Comparison of ENCODE assay signal across 1 cellular context in the genomic region with DNA sequence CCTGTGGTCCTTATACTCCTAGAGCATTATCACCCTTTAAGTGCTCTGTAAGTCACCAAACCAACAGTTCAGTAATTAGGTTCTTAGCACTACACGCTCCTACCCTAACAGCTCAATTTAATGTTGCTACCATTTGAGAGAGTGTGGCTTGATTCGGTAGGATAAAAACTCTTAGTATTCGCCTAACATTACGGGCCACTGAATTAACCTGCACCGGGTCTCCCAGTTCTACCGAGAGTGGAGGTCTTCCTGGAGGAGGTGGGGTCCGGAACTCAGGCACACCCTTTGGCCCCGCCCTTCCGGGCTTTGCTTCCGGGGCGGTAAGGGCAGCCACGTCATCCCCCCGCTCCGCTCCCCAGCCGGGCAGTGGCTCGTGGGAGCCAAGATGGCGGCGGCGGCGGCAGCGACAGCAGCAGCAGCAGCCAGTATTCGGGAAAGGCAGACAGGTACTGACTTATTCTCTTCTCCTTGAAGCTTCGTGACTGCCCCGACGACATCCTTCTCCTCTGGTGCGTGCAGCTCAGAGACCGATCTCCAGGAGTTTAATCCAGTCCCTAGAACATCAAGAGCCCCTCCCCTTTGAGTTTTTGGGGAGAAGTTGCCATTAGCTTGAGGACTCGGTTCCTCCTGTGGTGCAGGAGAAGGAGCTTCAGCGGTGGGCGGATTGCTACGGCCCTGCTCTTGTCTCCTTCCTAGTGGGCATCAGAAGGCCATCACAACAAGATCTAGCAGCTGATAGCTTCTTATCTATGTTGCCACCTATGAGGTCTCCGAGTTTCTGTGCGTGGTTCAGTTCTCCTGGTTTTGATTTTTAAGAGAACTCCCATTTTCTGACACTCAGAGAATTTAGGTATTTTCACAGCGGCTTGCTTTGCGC.
TF ChIP-seq lines count a peak whose summit lies in the region.

A gene with protein sequence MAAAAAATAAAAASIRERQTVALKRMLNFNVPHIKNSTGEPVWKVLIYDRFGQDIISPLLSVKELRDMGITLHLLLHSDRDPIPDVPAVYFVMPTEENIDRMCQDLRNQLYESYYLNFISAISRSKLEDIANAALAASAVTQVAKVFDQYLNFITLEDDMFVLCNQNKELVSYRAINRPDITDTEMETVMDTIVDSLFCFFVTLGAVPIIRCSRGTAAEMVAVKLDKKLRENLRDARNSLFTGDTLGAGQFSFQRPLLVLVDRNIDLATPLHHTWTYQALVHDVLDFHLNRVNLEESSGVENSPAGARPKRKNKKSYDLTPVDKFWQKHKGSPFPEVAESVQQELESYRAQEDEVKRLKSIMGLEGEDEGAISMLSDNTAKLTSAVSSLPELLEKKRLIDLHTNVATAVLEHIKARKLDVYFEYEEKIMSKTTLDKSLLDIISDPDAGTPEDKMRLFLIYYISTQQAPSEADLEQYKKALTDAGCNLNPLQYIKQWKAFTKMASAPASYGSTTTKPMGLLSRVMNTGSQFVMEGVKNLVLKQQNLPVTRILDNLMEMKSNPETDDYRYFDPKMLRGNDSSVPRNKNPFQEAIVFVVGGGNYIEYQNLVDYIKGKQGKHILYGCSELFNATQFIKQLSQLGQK (plus strand): TSS at position 366 of the 877 bp plus-strand sequence. CDS start 20 bp downstream, at position 386.

TF ChIP-seq in HepG2, 621 proteins besides CTCF, POLR2A, EP300 and RAD21 (continued from another document and continues in another):
- TF ChIP-seq, protein P1, sequence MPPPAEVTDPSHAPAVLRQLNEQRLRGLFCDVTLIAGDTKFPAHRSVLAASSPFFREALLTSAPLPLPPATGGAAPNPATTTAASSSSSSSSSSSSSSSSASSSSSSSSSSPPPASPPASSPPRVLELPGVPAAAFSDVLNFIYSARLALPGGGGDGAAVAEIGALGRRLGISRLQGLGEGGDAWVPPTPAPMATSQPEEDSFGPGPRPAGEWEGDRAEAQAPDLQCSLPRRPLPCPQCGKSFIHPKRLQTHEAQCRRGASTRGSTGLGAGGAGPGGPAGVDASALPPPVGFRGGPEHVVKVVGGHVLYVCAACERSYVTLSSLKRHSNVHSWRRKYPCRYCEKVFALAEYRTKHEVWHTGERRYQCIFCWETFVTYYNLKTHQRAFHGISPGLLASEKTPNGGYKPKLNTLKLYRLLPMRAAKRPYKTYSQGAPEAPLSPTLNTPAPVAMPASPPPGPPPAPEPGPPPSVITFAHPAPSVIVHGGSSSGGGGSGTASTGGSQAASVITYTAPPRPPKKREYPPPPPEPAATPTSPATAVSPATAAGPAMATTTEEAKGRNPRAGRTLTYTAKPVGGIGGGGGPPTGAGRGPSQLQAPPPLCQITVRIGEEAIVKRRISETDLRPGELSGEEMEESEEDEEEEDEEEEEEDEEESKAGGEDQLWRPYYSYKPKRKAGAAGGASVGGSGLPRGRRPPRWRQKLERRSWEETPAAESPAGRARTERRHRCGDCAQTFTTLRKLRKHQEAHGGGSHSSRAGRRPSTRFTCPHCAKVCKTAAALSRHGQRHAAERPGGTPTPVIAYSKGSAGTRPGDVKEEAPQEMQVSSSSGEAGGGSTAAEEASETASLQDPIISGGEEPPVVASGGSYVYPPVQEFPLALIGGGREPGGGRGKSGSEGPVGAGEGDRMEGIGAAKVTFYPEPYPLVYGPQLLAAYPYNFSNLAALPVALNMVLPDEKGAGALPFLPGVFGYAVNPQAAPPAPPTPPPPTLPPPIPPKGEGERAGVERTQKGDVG (CRISPR knock-in tag; IDR thresholded peaks at IDR 0.05; ENCODE audit: borderline replicate concordance), result peak; percentile 96; the same call in 1 of the 2 replicates
- TF ChIP-seq, protein P2, sequence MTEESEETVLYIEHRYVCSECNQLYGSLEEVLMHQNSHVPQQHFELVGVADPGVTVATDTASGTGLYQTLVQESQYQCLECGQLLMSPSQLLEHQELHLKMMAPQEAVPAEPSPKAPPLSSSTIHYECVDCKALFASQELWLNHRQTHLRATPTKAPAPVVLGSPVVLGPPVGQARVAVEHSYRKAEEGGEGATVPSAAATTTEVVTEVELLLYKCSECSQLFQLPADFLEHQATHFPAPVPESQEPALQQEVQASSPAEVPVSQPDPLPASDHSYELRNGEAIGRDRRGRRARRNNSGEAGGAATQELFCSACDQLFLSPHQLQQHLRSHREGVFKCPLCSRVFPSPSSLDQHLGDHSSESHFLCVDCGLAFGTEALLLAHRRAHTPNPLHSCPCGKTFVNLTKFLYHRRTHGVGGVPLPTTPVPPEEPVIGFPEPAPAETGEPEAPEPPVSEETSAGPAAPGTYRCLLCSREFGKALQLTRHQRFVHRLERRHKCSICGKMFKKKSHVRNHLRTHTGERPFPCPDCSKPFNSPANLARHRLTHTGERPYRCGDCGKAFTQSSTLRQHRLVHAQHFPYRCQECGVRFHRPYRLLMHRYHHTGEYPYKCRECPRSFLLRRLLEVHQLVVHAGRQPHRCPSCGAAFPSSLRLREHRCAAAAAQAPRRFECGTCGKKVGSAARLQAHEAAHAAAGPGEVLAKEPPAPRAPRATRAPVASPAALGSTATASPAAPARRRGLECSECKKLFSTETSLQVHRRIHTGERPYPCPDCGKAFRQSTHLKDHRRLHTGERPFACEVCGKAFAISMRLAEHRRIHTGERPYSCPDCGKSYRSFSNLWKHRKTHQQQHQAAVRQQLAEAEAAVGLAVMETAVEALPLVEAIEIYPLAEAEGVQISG (CRISPR knock-in tag; IDR thresholded peaks at IDR 0.05), result peak; percentile 97
- TF ChIP-seq TARDBP (CRISPR knock-in tag; IDR thresholded peaks at IDR 0.05), result peak; percentile 98
- TF ChIP-seq, protein P3, sequence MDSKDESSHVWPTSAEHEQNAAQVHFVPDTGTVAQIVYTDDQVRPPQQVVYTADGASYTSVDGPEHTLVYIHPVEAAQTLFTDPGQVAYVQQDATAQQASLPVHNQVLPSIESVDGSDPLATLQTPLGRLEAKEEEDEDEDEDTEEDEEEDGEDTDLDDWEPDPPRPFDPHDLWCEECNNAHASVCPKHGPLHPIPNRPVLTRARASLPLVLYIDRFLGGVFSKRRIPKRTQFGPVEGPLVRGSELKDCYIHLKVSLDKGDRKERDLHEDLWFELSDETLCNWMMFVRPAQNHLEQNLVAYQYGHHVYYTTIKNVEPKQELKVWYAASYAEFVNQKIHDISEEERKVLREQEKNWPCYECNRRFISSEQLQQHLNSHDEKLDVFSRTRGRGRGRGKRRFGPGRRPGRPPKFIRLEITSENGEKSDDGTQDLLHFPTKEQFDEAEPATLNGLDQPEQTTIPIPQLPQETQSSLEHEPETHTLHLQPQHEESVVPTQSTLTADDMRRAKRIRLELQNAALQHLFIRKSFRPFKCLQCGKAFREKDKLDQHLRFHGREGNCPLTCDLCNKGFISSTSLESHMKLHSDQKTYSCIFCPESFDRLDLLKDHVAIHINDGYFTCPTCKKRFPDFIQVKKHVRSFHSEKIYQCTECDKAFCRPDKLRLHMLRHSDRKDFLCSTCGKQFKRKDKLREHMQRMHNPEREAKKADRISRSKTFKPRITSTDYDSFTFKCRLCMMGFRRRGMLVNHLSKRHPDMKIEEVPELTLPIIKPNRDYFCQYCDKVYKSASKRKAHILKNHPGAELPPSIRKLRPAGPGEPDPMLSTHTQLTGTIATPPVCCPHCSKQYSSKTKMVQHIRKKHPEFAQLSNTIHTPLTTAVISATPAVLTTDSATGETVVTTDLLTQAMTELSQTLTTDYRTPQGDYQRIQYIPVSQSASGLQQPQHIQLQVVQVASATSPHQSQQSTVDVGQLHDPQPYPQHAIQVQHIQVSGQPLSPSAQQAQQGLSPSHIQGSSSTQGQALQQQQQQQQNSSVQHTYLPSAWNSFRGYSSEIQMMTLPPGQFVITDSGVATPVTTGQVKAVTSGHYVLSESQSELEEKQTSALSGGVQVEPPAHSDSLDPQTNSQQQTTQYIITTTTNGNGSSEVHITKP (CRISPR knock-in tag; IDR thresholded peaks at IDR 0.05; ENCODE audit: low read depth), result peak; percentile 81
- peak; percentile 99 for TF ChIP-seq ZNF563 (CRISPR knock-in tag; IDR thresholded peaks at IDR 0.05)
- peak; percentile 77 for TF ChIP-seq GFI1 (CRISPR knock-in tag; IDR thresholded peaks at IDR 0.05; ENCODE audit: borderline replicate concordance)
- TF ChIP-seq PLRG1 (conservative IDR thresholded peaks at IDR 0.05), result no peak
- peak; percentile 97 for TF ChIP-seq ZNF674 (CRISPR knock-in tag; IDR thresholded peaks at IDR 0.05; ENCODE audit: low read depth)
- TF ChIP-seq, protein P4, sequence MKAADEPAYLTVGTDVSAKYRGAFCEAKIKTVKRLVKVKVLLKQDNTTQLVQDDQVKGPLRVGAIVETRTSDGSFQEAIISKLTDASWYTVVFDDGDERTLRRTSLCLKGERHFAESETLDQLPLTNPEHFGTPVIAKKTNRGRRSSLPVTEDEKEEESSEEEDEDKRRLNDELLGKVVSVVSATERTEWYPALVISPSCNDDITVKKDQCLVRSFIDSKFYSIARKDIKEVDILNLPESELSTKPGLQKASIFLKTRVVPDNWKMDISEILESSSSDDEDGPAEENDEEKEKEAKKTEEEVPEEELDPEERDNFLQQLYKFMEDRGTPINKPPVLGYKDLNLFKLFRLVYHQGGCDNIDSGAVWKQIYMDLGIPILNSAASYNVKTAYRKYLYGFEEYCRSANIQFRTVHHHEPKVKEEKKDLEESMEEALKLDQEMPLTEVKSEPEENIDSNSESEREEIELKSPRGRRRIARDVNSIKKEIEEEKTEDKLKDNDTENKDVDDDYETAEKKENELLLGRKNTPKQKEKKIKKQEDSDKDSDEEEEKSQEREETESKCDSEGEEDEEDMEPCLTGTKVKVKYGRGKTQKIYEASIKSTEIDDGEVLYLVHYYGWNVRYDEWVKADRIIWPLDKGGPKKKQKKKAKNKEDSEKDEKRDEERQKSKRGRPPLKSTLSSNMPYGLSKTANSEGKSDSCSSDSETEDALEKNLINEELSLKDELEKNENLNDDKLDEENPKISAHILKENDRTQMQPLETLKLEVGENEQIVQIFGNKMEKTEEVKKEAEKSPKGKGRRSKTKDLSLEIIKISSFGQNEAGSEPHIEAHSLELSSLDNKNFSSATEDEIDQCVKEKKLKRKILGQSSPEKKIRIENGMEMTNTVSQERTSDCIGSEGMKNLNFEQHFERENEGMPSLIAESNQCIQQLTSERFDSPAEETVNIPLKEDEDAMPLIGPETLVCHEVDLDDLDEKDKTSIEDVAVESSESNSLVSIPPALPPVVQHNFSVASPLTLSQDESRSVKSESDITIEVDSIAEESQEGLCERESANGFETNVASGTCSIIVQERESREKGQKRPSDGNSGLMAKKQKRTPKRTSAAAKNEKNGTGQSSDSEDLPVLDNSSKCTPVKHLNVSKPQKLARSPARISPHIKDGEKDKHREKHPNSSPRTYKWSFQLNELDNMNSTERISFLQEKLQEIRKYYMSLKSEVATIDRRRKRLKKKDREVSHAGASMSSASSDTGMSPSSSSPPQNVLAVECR (CRISPR knock-in tag; IDR thresholded peaks at IDR 0.05; ENCODE audit: borderline replicate concordance), result peak; percentile 99
- TF ChIP-seq, protein P5, sequence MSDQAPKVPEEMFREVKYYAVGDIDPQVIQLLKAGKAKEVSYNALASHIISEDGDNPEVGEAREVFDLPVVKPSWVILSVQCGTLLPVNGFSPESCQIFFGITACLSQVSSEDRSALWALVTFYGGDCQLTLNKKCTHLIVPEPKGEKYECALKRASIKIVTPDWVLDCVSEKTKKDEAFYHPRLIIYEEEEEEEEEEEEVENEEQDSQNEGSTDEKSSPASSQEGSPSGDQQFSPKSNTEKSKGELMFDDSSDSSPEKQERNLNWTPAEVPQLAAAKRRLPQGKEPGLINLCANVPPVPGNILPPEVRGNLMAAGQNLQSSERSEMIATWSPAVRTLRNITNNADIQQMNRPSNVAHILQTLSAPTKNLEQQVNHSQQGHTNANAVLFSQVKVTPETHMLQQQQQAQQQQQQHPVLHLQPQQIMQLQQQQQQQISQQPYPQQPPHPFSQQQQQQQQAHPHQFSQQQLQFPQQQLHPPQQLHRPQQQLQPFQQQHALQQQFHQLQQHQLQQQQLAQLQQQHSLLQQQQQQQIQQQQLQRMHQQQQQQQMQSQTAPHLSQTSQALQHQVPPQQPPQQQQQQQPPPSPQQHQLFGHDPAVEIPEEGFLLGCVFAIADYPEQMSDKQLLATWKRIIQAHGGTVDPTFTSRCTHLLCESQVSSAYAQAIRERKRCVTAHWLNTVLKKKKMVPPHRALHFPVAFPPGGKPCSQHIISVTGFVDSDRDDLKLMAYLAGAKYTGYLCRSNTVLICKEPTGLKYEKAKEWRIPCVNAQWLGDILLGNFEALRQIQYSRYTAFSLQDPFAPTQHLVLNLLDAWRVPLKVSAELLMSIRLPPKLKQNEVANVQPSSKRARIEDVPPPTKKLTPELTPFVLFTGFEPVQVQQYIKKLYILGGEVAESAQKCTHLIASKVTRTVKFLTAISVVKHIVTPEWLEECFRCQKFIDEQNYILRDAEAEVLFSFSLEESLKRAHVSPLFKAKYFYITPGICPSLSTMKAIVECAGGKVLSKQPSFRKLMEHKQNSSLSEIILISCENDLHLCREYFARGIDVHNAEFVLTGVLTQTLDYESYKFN (CRISPR knock-in tag; conservative IDR thresholded peaks at IDR 0.05), result peak; percentile 79
- TF ChIP-seq SRY (CRISPR knock-in tag; IDR thresholded peaks at IDR 0.05), result peak; percentile 98
- TF ChIP-seq ZNF780A (CRISPR knock-in tag; IDR thresholded peaks at IDR 0.05), result peak; percentile 95; the same call in 1 of the 2 replicates
- TF ChIP-seq KDM5B (CRISPR knock-in tag; IDR thresholded peaks at IDR 0.05; ENCODE audit: borderline replicate concordance), result peak; percentile 99
- peak; percentile 99 for TF ChIP-seq TAF15 (IDR thresholded peaks at IDR 0.05; ENCODE audit: low read depth, low read length, poor library complexity, severe bottlenecking)
- TF ChIP-seq MATR3 (CRISPR knock-in tag; IDR thresholded peaks at IDR 0.05), result no peak
- TF ChIP-seq, protein P6, sequence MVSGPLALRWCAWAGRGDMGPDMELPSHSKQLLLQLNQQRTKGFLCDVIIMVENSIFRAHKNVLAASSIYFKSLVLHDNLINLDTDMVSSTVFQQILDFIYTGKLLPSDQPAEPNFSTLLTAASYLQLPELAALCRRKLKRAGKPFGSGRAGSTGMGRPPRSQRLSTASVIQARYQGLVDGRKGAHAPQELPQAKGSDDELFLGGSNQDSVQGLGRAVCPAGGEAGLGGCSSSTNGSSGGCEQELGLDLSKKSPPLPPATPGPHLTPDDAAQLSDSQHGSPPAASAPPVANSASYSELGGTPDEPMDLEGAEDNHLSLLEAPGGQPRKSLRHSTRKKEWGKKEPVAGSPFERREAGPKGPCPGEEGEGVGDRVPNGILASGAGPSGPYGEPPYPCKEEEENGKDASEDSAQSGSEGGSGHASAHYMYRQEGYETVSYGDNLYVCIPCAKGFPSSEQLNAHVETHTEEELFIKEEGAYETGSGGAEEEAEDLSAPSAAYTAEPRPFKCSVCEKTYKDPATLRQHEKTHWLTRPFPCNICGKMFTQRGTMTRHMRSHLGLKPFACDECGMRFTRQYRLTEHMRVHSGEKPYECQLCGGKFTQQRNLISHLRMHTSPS (CRISPR knock-in tag; IDR thresholded peaks at IDR 0.05; ENCODE audit: low read depth), result peak; percentile 72
- 0 out of 2 replicates have a peak, but pooled peaks have one; percentile 91 for TF ChIP-seq ZC3H4 (CRISPR knock-in tag; IDR thresholded peaks at IDR 0.05; ENCODE audit: borderline replicate concordance)
- TF ChIP-seq ZNF33B (CRISPR knock-in tag; IDR thresholded peaks at IDR 0.05), result peak; percentile 97
- TF ChIP-seq, protein P7, sequence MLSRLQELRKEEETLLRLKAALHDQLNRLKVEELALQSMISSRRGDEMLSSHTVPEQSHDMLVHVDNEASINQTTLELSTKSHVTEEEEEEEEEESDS (CRISPR knock-in tag; IDR thresholded peaks at IDR 0.05; ENCODE audit: borderline replicate concordance), result 0 out of 2 replicates have a peak, but pooled peaks have one; percentile 47
- TF ChIP-seq, protein P8, sequence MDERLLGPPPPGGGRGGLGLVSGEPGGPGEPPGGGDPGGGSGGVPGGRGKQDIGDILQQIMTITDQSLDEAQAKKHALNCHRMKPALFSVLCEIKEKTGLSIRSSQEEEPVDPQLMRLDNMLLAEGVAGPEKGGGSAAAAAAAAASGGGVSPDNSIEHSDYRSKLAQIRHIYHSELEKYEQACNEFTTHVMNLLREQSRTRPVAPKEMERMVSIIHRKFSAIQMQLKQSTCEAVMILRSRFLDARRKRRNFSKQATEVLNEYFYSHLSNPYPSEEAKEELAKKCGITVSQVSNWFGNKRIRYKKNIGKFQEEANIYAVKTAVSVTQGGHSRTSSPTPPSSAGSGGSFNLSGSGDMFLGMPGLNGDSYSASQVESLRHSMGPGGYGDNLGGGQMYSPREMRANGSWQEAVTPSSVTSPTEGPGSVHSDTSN (CRISPR knock-in tag; IDR thresholded peaks at IDR 0.05), result no peak
